ENCODE assay signal across 10 cellular contexts in genomic region chr19:3398114-3398899, GRCh38. TPM values are rescaled to one million over a fixed set of nuclear protein-coding genes. Genes with fewer than 3 reads are reported as not detected.
A peak's percentile ranks its signal among the peaks of the same experiment; 100 is the strongest.
DNase-seq lines count a peak whose midpoint lies in the region; ATAC-seq, FAIRE-seq and TF ChIP-seq lines count a peak whose summit lies in the region.
"Had no signal": no experiment of that assay in that cellular context is flagged by ENCODE, and none has a peak within 500 bp of the region (broad histone marks: within the 10 kb centered on the region; RNA-seq: fewer than 3 reads in every experiment).

No MANE protein-coding gene starts in this region.

- H3K27me3 ChIP-seq in K562 (ENCODE audit: control insufficient read depth in 2 of 2, insufficient read depth in 2 of 2, low read length in 2 of 2): no peaks in the 10 kb centered on the region
- peaks cover 13% of the 10 kb centered on the region for H3K27me3 ChIP-seq in neural progenitor cell

- H2AFZ ChIP-seq in K562 (ENCODE audit: low read depth, low read length) (no peak overlapping the region), neural progenitor cell (replicated peaks) (no peak overlapping the region)

- no peaks in the 10 kb centered on the region for H3K9me3 Mint-ChIP-seq in neural progenitor cell
- H3K9me3 Mint-ChIP-seq in chondrocyte (ENCODE audit: low read depth): no peaks in the 10 kb centered on the region
- H3K9me3 Mint-ChIP-seq: activated naive CD4-positive, alpha-beta T cell treated with anti-CD3 and anti-CD28 coated beads for 36 hours had no signal

- H4K20me1 ChIP-seq in K562 (replicated peaks; ENCODE audit: control insufficient read depth, insufficient read depth, low read length) (peaks cover 35% of the 10 kb centered on the region), neural progenitor cell (ENCODE audit: low read depth) (no peaks in the 10 kb centered on the region)

- CTCF ChIA-PET in K562 (lab: Yijun Ruan, JAX; ENCODE audit: low intra/inter-chr PET ratio): no interaction called here

- no peak for TF ChIP-seq EP300 in K562 (IDR thresholded peaks at IDR 0.05; ENCODE audit: low read length)

- H3K27me3 Mint-ChIP-seq in neural progenitor cell (ENCODE audit: insufficient read depth, low read depth): peaks cover 9% of the 10 kb centered on the region
- no peaks in the 10 kb centered on the region for H3K27me3 Mint-ChIP-seq in chondrocyte (ENCODE audit: low read depth)

- H3K36me3 ChIP-seq in K562 (ENCODE audit: control insufficient read depth, insufficient read depth, low read length) (peaks cover 62% of the 10 kb centered on the region; the same call in 2 of the 3 replicates), neural progenitor cell (no peaks in the 10 kb centered on the region), urinary bladder (ENCODE audit: insufficient read depth) (no peaks in the 10 kb centered on the region)

- no peaks in the 10 kb centered on the region for H3K36me3 Mint-ChIP-seq in neural progenitor cell
- peaks cover 5% of the 10 kb centered on the region for H3K36me3 Mint-ChIP-seq in chondrocyte (ENCODE audit: low read depth)

- H3K4me3 Mint-ChIP-seq in neural progenitor cell (no peak overlapping the region), chondrocyte (ENCODE audit: unreplicated experiment) (no peak overlapping the region)
- H3K4me3 Mint-ChIP-seq: activated naive CD4-positive, alpha-beta T cell treated with anti-CD3 and anti-CD28 coated beads for 36 hours had no signal

- DNase-seq in K562 (ENCODE audit: extremely low read depth in 1 of 4, low spot score in 3 of 4): no peak
- peak; percentile 92 for DNase-seq in left ventricle myocardium superior
- DNase-seq in neural progenitor cell (ENCODE audit: low spot score): peak; percentile 46
- no peak for DNase-seq in chondrocyte (ENCODE audit: low spot score)
- no peak for DNase-seq in NCI-H2107 treated with DMSO at 0.1 percent for 48 hours (lab: John Stamatoyannopoulos, UW; ENCODE audit: unreplicated experiment)
- DNase-seq in NCI-H510A treated with DMSO at 0.1 percent for 48 hours (lab: John Stamatoyannopoulos, UW): no peak
- DNase-seq: activated naive CD4-positive, alpha-beta T cell treated with anti-CD3 and anti-CD28 coated beads for 36 hours had no signal

- H3K4me2 ChIP-seq in K562 (ENCODE audit: insufficient read depth, low read length): no peak overlapping the region
- peak overlapping the region; percentile 65 for H3K4me2 ChIP-seq in neural progenitor cell

- in situ Hi-C loops in K562 (cut with MboI): no loop called here

- H3K79me2 ChIP-seq in K562 (ENCODE audit: control insufficient read depth, insufficient read depth, low read length): peaks cover 91% of the 10 kb centered on the region
- no peaks in the 10 kb centered on the region for H3K79me2 ChIP-seq in neural progenitor cell (ENCODE audit: low read depth)

- H3K9me1 ChIP-seq in K562 (ENCODE audit: control insufficient read depth, insufficient read depth, low read length): peaks cover 3% of the 10 kb centered on the region

- POLR2A ChIA-PET in K562 (lab: Yijun Ruan, JAX): interaction anchor here (1.1 to 1.2 kb wide), 3 partner anchors 20 to 165 kb away, joined by 3 to 6 read pairs (median 3); no protein-coding TSS in a partner anchor

- H3K27ac ChIP-seq in K562 (ENCODE audit: extremely low read depth, low read depth, low read length) (no peak overlapping the region), neural progenitor cell (no peak overlapping the region), urinary bladder (ENCODE audit: low read depth) (peak overlapping the region; percentile 88)

- H3K4me1 ChIP-seq in K562 (replicated peaks in 1 of 2; ENCODE audit: control insufficient read depth in 2 of 2, insufficient read depth in 2 of 2, low read length in 2 of 2) (peaks cover 3 to 41% of the 10 kb centered on the region in 2 experiments; a peak in 4 of 5 replicates), neural progenitor cell (no peaks in the 10 kb centered on the region), urinary bladder (ENCODE audit: insufficient read depth) (no peaks in the 10 kb centered on the region)

- 95% methylated on average over 23 of the region's 31 CpGs for WGBS in K562 (ENCODE audit: insufficient coverage, low coverage, missing lambda C conversion rate)
- WGBS in urinary bladder: 35% methylated on average over 31 of the region's 31 CpGs

- no peak for TF ChIP-seq RAD21 in K562 (CRISPR knock-in tag; conservative IDR thresholded peaks at IDR 0.05 in 1 of 2, IDR thresholded peaks at IDR 0.05 in 1 of 2)

- no peaks in the 10 kb centered on the region for H3F3A ChIP-seq in neural progenitor cell (ENCODE audit: low read depth)

- H3K9me3 ChIP-seq in K562 (replicated peaks; ENCODE audit: control insufficient read depth, insufficient read depth, low read depth, low read length) (no peaks in the 10 kb centered on the region), neural progenitor cell (ENCODE audit: low read depth) (no peaks in the 10 kb centered on the region)

- no peak overlapping the region for H3K27ac Mint-ChIP-seq in neural progenitor cell
- no peak overlapping the region for H3K27ac Mint-ChIP-seq in chondrocyte (ENCODE audit: unreplicated experiment)
- H3K27ac Mint-ChIP-seq: activated naive CD4-positive, alpha-beta T cell treated with anti-CD3 and anti-CD28 coated beads for 36 hours had no signal

- no peak for FAIRE-seq in K562 (lab: Jason Lieb, UNC)
- FAIRE-seq: TTC549 had no signal

- no peak overlapping the region for H3K4me3 ChIP-seq in K562
- H3K4me3 ChIP-seq in neural progenitor cell: no peak overlapping the region
- H3K4me3 ChIP-seq in urinary bladder (ENCODE audit: low read depth, low read length): peak overlapping the region; percentile 7

- intact Hi-C loops in K562 (cut with micrococcal nuclease) (no loop called here), left ventricle myocardium superior (cut with micrococcal nuclease) (no loop called here)

- TF ChIP-seq POLR2A in K562 (conservative IDR thresholded peaks at IDR 0.05): no peak

- H3K4me1 Mint-ChIP-seq in neural progenitor cell (no peaks in the 10 kb centered on the region), chondrocyte (ENCODE audit: low read depth) (peaks cover 34% of the 10 kb centered on the region)

- TF ChIP-seq CTCF in K562 (IDR thresholded peaks at IDR 0.05 in 2 of 3, conservative IDR thresholded peaks at IDR 0.05 in 1 of 3; ENCODE audit: insufficient read depth in 2 of 3, low read depth in 1 of 3, low read length in 3 of 3) (no peak), neural progenitor cell (IDR thresholded peaks at IDR 0.05) (no peak), chondrocyte (IDR thresholded peaks at IDR 0.05) (no peak)

- peak overlapping the region in 1 of 2 experiments; percentile 18; a peak in 1 of 4 replicates for H3K9ac ChIP-seq in K562 (ENCODE audit: insufficient read depth in 1 of 2, low read depth in 2 of 2, low read length in 2 of 2)
- H3K9ac ChIP-seq in neural progenitor cell: no peak overlapping the region

- BruUV-seq in K562 (replicated peaks; lab: Mats Ljungman, UMichigan): no TSS peak

- ATAC-seq in K562 (no peak), left ventricle myocardium superior (peak; percentile 84), GM18861 (IDR thresholded peaks at IDR 0.05; ENCODE audit: unreplicated experiment) (no peak)

TF ChIP-seq in K562, 482 proteins besides CTCF, POLR2A, EP300 and RAD21 (continues in another document):
- TF ChIP-seq ETV5 (CRISPR knock-in tag; IDR thresholded peaks at IDR 0.05; ENCODE audit: low read depth) (no peak), CREB3 (tag; conservative IDR thresholded peaks at IDR 0.05; ENCODE audit: low read depth) (no peak), PHB (CRISPR knock-in tag; IDR thresholded peaks at IDR 0.05) (no peak), BDP1 (IDR thresholded peaks at IDR 0.05; ENCODE audit: insufficient read depth, insufficient read length) (no peak)

RNA-seq across cellular contexts. Expression of gene NFIC, which starts 31.9 kb away (rescaled TPM):
- total RNA-seq in K562 (2011; cell fraction: chromatin; rRNA removed; ENCODE audit: low replicate concordance): 66.4 and 156 TPM in 2 replicates
- total RNA-seq in K562 (2011; cell fraction: nucleolus; rRNA removed): 56.2 and 56.5 TPM in 2 replicates
- 46.9 and 54.0 TPM in 2 replicates for total RNA-seq in K562 (2011; cell fraction: nucleoplasm; rRNA removed)
- total RNA-seq in K562 (2014; rRNA removed): 14.1 and 15.7 TPM in 2 replicates
- total RNA-seq in K562 (2014; rRNA removed; fragmentation: Illumina TruSeq; extraction: Trizol): 3.0 and 3.7 TPM in 2 replicates
- 6.9 and 8.4 TPM in 2 replicates for total RNA-seq in K562 (2015; rRNA removed; fragmentation: Illumina TruSeq; extraction: Trizol)
- total RNA-seq in K562 (2021): 57.3 and 62.1 TPM in 2 replicates
- 2.0 and 2.9 TPM in 2 replicates for polyA plus RNA-seq in K562 (2011; rRNA removed)
- polyA plus RNA-seq in K562 (2011; cell fraction: cytosol; rRNA removed): 1.8 and 2.6 TPM in 2 replicates
- 13.2 and 19.2 TPM in 2 replicates for polyA plus RNA-seq in K562 (2011; cell fraction: nucleus; rRNA removed)
- polyA plus RNA-seq in K562 (2012): 20.3 and 20.4 TPM in 2 replicates
- 17.2 and 26.2 TPM in 2 replicates for polyA plus RNA-seq in K562 (2014; fragmentation: Illumina TruSeq; extraction: Trizol)
- under 1 TPM; 0.71 to 0.99 TPM for polyA plus RNA-seq in K562 (2014; fragmentation: Nextera tagmentation; extraction: Ambion mirVana)
- 14.1 and 15.9 TPM in 2 replicates for polyA plus RNA-seq in K562 (2014; rRNA removed)
- 4.0 and 4.7 TPM in 2 replicates for polyA minus RNA-seq in K562 (2011; rRNA and poly(A)+ RNA removed)
- 14.5 and 19.9 TPM in 2 replicates for polyA minus RNA-seq in K562 (2011; cell fraction: cytosol; rRNA and poly(A)+ RNA removed)
- 16.6 and 19.5 TPM in 2 replicates for polyA minus RNA-seq in K562 (2011; cell fraction: nucleus; rRNA and poly(A)+ RNA removed)
- 178 TPM for total RNA-seq in left ventricle myocardium superior
- total RNA-seq in neural progenitor cell (ENCODE audit: low replicate concordance): 1.1 and 1.3 TPM in 2 replicates
- 26.4 TPM for total RNA-seq in urinary bladder
- polyA plus RNA-seq in urinary bladder: 112 TPM
- total RNA-seq in chondrocyte: 81.5 to 85.5 TPM (median 83.4 TPM) in 3 replicates

Comparison
In these comparisons a context has a peak if more than half of its experiments do, and no peak if none do; other contexts are left out.
1. DNase-seq: peak in left ventricle myocardium superior (single experiment) and neural progenitor cell (single experiment); none in K562 (0 of 4), chondrocyte (single experiment), NCI-H2107 treated with DMSO at 0.1 percent for 48 hours (single experiment) and NCI-H510A treated with DMSO at 0.1 percent for 48 hours (single experiment).